ENCODE assay signal across 23 cellular contexts in the genomic region with DNA sequence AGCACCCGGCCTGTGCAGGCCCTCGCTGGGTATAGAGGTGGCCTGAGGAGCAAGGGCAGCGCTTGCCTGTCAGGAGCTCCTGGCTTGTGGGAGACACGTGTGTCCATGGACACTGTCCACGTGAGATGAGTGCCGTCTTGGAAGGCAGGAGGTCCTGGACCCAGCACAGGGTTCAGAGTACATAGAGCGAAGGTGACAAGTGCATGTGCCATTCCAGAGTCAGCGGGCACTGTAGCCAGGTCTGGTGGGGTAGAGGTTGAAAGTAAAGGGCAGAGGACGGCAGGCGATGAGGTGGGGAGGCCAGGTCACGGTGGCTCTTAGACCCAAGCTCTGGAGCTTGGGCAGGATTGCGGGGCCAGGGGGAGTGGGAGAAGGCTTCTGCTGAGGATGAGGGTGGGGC. TPM values are rescaled to one million over a fixed set of nuclear protein-coding genes. Genes with fewer than 3 reads are reported as not detected.
DNase-seq lines count a peak whose midpoint lies in the region; ATAC-seq and TF ChIP-seq lines count a peak whose summit lies in the region.
"Had no signal": no experiment of that assay in that cellular context is flagged by ENCODE, and none has a peak within 500 bp of the region (broad histone marks: within the 10 kb centered on the region; RNA-seq: fewer than 3 reads in every experiment).

No MANE protein-coding gene starts in this region.

- TF ChIP-seq POLR2A in right lobe of liver (IDR thresholded peaks at IDR 0.05), result no peak

- BruUV-seq in OCI-LY7 (replicated peaks; lab: Mats Ljungman, UMichigan), result no TSS peak

- no peak for TF ChIP-seq CTCF in OCI-LY7 (conservative IDR thresholded peaks at IDR 0.05; ENCODE audit: low read length)
- TF ChIP-seq CTCF in right lobe of liver (IDR thresholded peaks at IDR 0.05), result no peak

- ATAC-seq in activated naive CD8-positive, alpha-beta T cell treated with anti-CD3 and anti-CD28 coated beads, Interleukin-2, amount 50 U/mL, for 24 hours, result no peak
- ATAC-seq in right lobe of liver, result peak; percentile 84 to 92 (median 89)
- no peak for ATAC-seq in aorta (ENCODE audit: low FRiP score)
- ATAC-seq: HCT116, left lung had no signal

- CTCF ChIA-PET in OCI-LY7 (lab: Charles Lee; ENCODE audit: unreplicated experiment), result interaction anchor here (1.2 kb wide), 1 partner anchor 53 kb away, joined by 3 read pairs; the partner anchor contains the start of gene GRPEL1

- H3K36me3 ChIP-seq in OCI-LY7 (ENCODE audit: insufficient read depth, low read length), result peaks cover 72% of the 10 kb centered on the region
- peaks cover 0 to 55% (median 5%) of the 10 kb centered on the region in 4 donors for H3K36me3 ChIP-seq in right lobe of liver
- H3K36me3 ChIP-seq in aorta (ENCODE audit: control insufficient read depth in 1 of 2, insufficient read depth in 2 of 2, low read length in 1 of 2), result peaks cover 6 to 8% of the 10 kb centered on the region in 2 donors
- H3K36me3 ChIP-seq: SJSA1 had no signal

- no peak overlapping the region for H3K4me3 Mint-ChIP-seq in activated naive CD8-positive, alpha-beta T cell treated with anti-CD3 and anti-CD28 coated beads for 36 hours
- no peak overlapping the region for H3K4me3 Mint-ChIP-seq in activated naive CD8-positive, alpha-beta T cell treated with anti-CD3 and anti-CD28 coated beads, Interleukin-2, amount 50 U/mL, for 24 hours

- H3K27ac Mint-ChIP-seq in activated naive CD8-positive, alpha-beta T cell treated with anti-CD3 and anti-CD28 coated beads for 36 hours, result peak overlapping the region; percentile 21
- no peak overlapping the region for H3K27ac Mint-ChIP-seq in activated naive CD8-positive, alpha-beta T cell treated with anti-CD3 and anti-CD28 coated beads, Interleukin-2, amount 50 U/mL, for 24 hours

- POLR2A ChIA-PET in OCI-LY7 (lab: Charles Lee), result no interaction called here

- intact Hi-C loops in OCI-LY7 (cut with micrococcal nuclease; ENCODE audit: unreplicated experiment), result no loop called here
- intact Hi-C loops in right lobe of liver (cut with DNase I), result no loop called here
- intact Hi-C loops in aorta (cut with DNase I), result no loop called here

- H3K27ac ChIP-seq in OCI-LY7 (ENCODE audit: low read depth, low read length, poor library complexity, severe bottlenecking), result peak overlapping the region; percentile 43
- peak overlapping the region in 2 of 3 donors; percentile 66 to 67 for H3K27ac ChIP-seq in right lobe of liver
- no peak overlapping the region for H3K27ac ChIP-seq in aorta (ENCODE audit: low read depth in 1 of 2, low read length in 2 of 2)
- H3K27ac ChIP-seq: C4-2B, left lung, SJSA1, transverse colon had no signal

- no peaks in the 10 kb centered on the region for H3K9me2 ChIP-seq in OCI-LY7 (ENCODE audit: insufficient read depth, low read length)

- H3K4me1 ChIP-seq in OCI-LY7 (ENCODE audit: insufficient read depth, low read length, poor library complexity, severe bottlenecking), result peaks cover 19% of the 10 kb centered on the region
- peaks cover 0 to 32% (median 12%) of the 10 kb centered on the region in 4 donors for H3K4me1 ChIP-seq in right lobe of liver
- no peaks in the 10 kb centered on the region for H3K4me1 ChIP-seq in aorta (ENCODE audit: control insufficient read depth in 1 of 2, insufficient read depth in 2 of 2, low read length in 2 of 2)
- H3K4me1 ChIP-seq: left lung, SJSA1, transverse colon had no signal

- H3K36me3 Mint-ChIP-seq in activated naive CD8-positive, alpha-beta T cell treated with anti-CD3 and anti-CD28 coated beads for 36 hours, result peaks cover 25% of the 10 kb centered on the region
- peaks cover 25% of the 10 kb centered on the region for H3K36me3 Mint-ChIP-seq in activated naive CD8-positive, alpha-beta T cell treated with anti-CD3 and anti-CD28 coated beads, Interleukin-2, amount 50 U/mL, for 24 hours (ENCODE audit: low read depth)

- no peaks in the 10 kb centered on the region for H3K9me3 ChIP-seq in OCI-LY7 (ENCODE audit: low read length)
- no peaks in the 10 kb centered on the region for H3K9me3 ChIP-seq in right lobe of liver
- H3K9me3 ChIP-seq in aorta (ENCODE audit: control insufficient read depth, low read length), result no peaks in the 10 kb centered on the region
- H3K9me3 ChIP-seq: left lung, SJSA1, transverse colon had no signal

- no peak overlapping the region for H3K4me2 ChIP-seq in OCI-LY7 (ENCODE audit: low read length)

- H4K20me1 ChIP-seq in OCI-LY7 (ENCODE audit: insufficient read depth, low read length), result no peaks in the 10 kb centered on the region

- no peak overlapping the region for H2AFZ ChIP-seq in OCI-LY7 (ENCODE audit: low read length)

- H3K27me3 Mint-ChIP-seq in activated naive CD8-positive, alpha-beta T cell treated with anti-CD3 and anti-CD28 coated beads for 36 hours, result no peaks in the 10 kb centered on the region
- H3K27me3 Mint-ChIP-seq in activated naive CD8-positive, alpha-beta T cell treated with anti-CD3 and anti-CD28 coated beads, Interleukin-2, amount 50 U/mL, for 24 hours, result no peaks in the 10 kb centered on the region

- no peaks in the 10 kb centered on the region for H3K9me3 Mint-ChIP-seq in activated naive CD8-positive, alpha-beta T cell treated with anti-CD3 and anti-CD28 coated beads for 36 hours
- no peaks in the 10 kb centered on the region for H3K9me3 Mint-ChIP-seq in activated naive CD8-positive, alpha-beta T cell treated with anti-CD3 and anti-CD28 coated beads, Interleukin-2, amount 50 U/mL, for 24 hours
- H3K9me3 Mint-ChIP-seq: activated naive CD4-positive, alpha-beta T cell treated with anti-CD3 and anti-CD28 coated beads, Interleukin-2, amount 50 U/mL, for 72 hours had no signal

- H3K4me3 ChIP-seq in OCI-LY7 (ENCODE audit: low read depth, low read length, poor library complexity, severe bottlenecking) (no peak overlapping the region), right lobe of liver (peak overlapping the region in 1 of 3 donors; percentile 28), aorta (ENCODE audit: low read length in 2 of 2) (no peak overlapping the region)
- H3K4me3 ChIP-seq: left lung, SJSA1, transverse colon had no signal

- in situ Hi-C loops in ACHN (cut with HindIII; ENCODE audit: low pct_ligation_motif_present, low pct_unique_long_range_greater_than_20kb, low sequenced_read_pairs), result no loop called here

- no peak for DNase-seq in activated naive CD8-positive, alpha-beta T cell treated with anti-CD3 and anti-CD28 coated beads for 36 hours
- DNase-seq in activated naive CD8-positive, alpha-beta T cell treated with anti-CD3 and anti-CD28 coated beads, Interleukin-2, amount 50 U/mL, for 24 hours, result no peak
- DNase-seq in OCI-LY7 (ENCODE audit: low spot score) (no peak), right lobe of liver (peak; percentile 67 to 92 (median 92)), aorta (peak; percentile 27 to 56), ACHN (no peak)
- no peak for DNase-seq in stimulated activated naive CD4-positive, alpha-beta T cell treated with Interleukin-2 at 50 U/mL for 16 hours (lab: John Stamatoyannopoulos, UW)
- DNase-seq: activated T-cell treated with anti-CD3 and anti-CD28 coated beads, Interleukin-2, amount 50 U/mL, for 48 hours; central memory CD4-positive, alpha-beta T cell; dermis blood vessel endothelial cell; EL; hippocampal formation; Kasumi-1; left lung; NCI-H146; NCI-H446; NCI-H774; nucleus accumbens; transverse colon had no signal

- H3K27me3 ChIP-seq in right lobe of liver (no peaks in the 10 kb centered on the region), aorta (ENCODE audit: control insufficient read depth in 1 of 2, insufficient read depth in 2 of 2, low read length in 1 of 2) (no peaks in the 10 kb centered on the region)
- H3K27me3 ChIP-seq: left lung, SJSA1, transverse colon had no signal

- H3K79me2 ChIP-seq in OCI-LY7 (ENCODE audit: insufficient read depth, low read depth, low read length), result no peaks in the 10 kb centered on the region

- peaks cover 4% of the 10 kb centered on the region for H3K4me1 Mint-ChIP-seq in activated naive CD8-positive, alpha-beta T cell treated with anti-CD3 and anti-CD28 coated beads for 36 hours
- peaks cover 6% of the 10 kb centered on the region for H3K4me1 Mint-ChIP-seq in activated naive CD8-positive, alpha-beta T cell treated with anti-CD3 and anti-CD28 coated beads, Interleukin-2, amount 50 U/mL, for 24 hours

- WGBS in right lobe of liver (ENCODE audit: insufficient coverage, low coverage, low lambda C conversion rate, missing lambda C conversion rate), result 48% methylated on average over 12 of the region's 12 CpGs
- WGBS in aorta, 2 donors, result 94 to 97% methylated on average over 12 of the region's 12 CpGs

RNA-seq across cellular contexts. Expression of gene TADA2B, which starts 28.4 kb away (rescaled TPM):
- 10 to 100 TPM; 10.3 to 11.2 TPM for total RNA-seq in activated naive CD8-positive, alpha-beta T cell treated with anti-CD3 and anti-CD28 coated beads for 36 hours
- total RNA-seq in OCI-LY7 (2014; rRNA removed; shearing (Covaris generic)), result 9.9 and 12.8 TPM in 2 replicates
- 20.2 and 20.3 TPM in 2 replicates for total RNA-seq in OCI-LY7 (2022)
- total RNA-seq in right lobe of liver, result 10 to 100 TPM; 12.1 to 16.3 (median 14.0) TPM
- 10 to 100 TPM; 18.1 to 19.2 TPM for total RNA-seq in aorta
- polyA plus RNA-seq in aorta, result 1 to 10 TPM; 6.5 to 8.4 TPM

RNA-seq across cellular contexts. Expression of gene GRPEL1, which starts 53.0 kb away (rescaled TPM):
- total RNA-seq in activated naive CD8-positive, alpha-beta T cell treated with anti-CD3 and anti-CD28 coated beads for 36 hours, result 100 to 1,000 TPM in 1 of 2 experiments, 10 to 100 TPM in 1; 96.6 to 109 TPM
- 27.4 and 33.4 TPM in 2 replicates for total RNA-seq in OCI-LY7 (2014; rRNA removed; shearing (Covaris generic))
- total RNA-seq in OCI-LY7 (2022), result 31.3 and 43.7 TPM in 2 replicates
- total RNA-seq in right lobe of liver, result 10 to 100 TPM; 30.0 to 49.2 (median 45.3) TPM
- total RNA-seq in aorta, result 10 to 100 TPM; 16.1 to 22.0 TPM
- 10 to 100 TPM; 11.1 to 21.2 TPM for polyA plus RNA-seq in aorta

Comparison
In these comparisons a context has a peak if more than half of its experiments do, and no peak if none do; other contexts are left out.
1. DNase-seq: peak in right lobe of liver (3 of 3) and aorta (2 of 2); none in activated naive CD8-positive, alpha-beta T cell treated with anti-CD3 and anti-CD28 coated beads for 36 hours (single experiment), activated naive CD8-positive, alpha-beta T cell treated with anti-CD3 and anti-CD28 coated beads, Interleukin-2, amount 50 U/mL, for 24 hours (single experiment), OCI-LY7 (single experiment), stimulated activated naive CD4-positive, alpha-beta T cell treated with Interleukin-2 at 50 U/mL for 16 hours (single experiment) and ACHN (single experiment).
2. ATAC-seq: peak in right lobe of liver (4 of 4); none in activated naive CD8-positive, alpha-beta T cell treated with anti-CD3 and anti-CD28 coated beads, Interleukin-2, amount 50 U/mL, for 24 hours (single experiment) and aorta (single experiment).
3. H3K27ac ChIP-seq: peak in OCI-LY7 (single experiment) and right lobe of liver (2 of 3); none in aorta (0 of 2).